1 cellular context compared by ENCODE assay signal in the genomic region with DNA sequence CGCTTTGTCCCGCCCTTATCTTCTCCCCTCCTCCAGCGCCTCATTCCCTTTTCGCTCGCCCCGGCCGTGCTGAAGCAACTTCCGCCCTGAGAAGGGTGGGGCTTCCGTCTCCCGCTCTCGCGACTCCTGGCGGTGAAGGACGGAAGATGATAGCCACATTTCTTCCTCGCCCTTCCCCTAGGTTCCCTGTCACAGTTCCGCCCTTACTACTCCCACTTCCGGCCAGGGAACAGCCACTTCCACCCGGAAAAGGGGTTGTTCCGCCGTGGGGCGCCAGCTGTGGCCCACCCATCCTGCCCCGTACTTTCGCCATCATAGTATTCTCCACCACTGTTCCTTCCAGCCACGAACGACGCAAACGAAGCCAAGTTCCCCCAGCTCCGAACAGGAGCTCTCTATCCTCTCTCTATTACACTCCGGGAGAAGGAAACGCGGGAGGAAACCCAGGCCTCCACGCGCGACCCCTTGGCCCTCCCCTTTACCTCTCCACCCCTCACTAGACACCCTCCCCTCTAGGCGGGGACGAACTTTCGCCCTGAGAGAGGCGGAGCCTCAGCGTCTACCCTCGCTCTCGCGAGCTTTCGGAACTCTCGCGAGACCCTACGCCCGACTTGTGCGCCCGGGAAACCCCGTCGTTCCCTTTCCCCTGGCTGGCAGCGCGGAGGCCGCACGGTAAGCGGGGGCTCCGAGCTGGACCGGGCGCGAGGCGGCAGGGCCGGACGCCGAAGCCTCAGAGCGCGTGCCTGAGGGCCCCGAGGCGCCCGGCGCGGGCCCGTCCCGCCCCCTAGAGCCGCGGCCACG.
TF ChIP-seq lines count a peak whose summit lies in the region.

A gene (plus strand): TSS at position 638 of the 801 bp plus-strand sequence. CDS start 520 bp downstream, outside the sequence.

TF ChIP-seq in K562, 482 proteins besides CTCF, POLR2A, EP300 and RAD21 (continued from another document and continues in another):
- TF ChIP-seq PRPF4 (IDR thresholded peaks at IDR 0.05; ENCODE audit: insufficient read depth, low read depth, low read length, poor library complexity, severe bottlenecking) (peak; percentile 37), ZEB2 (IDR thresholded peaks at IDR 0.05) (0 out of 2 replicates have a peak, but pooled peaks have one; percentile 43), EP400 (IDR thresholded peaks at IDR 0.05) (peak; percentile 97), ZNF780A (CRISPR knock-in tag; IDR thresholded peaks at IDR 0.05) (no peak), ZNF134 (CRISPR knock-in tag; conservative IDR thresholded peaks at IDR 0.05) (no peak), CEBPB (tag; IDR thresholded peaks at IDR 0.05) (no peak), MXI1 (IDR thresholded peaks at IDR 0.05; ENCODE audit: low read depth, low read length) (peak; percentile 36; the same call in 1 of the 2 replicates), PHB2 (IDR thresholded peaks at IDR 0.05; ENCODE audit: low read depth) (no peak), NCOA1 (IDR thresholded peaks at IDR 0.05; ENCODE audit: low read depth) (peak; percentile 75), ZNF253 (CRISPR knock-in tag; conservative IDR thresholded peaks at IDR 0.05) (no peak), ZNF696 (CRISPR knock-in tag; conservative IDR thresholded peaks at IDR 0.05) (no peak), SUPT5H (IDR thresholded peaks at IDR 0.05) (peak; percentile 94), PTRF (tag; IDR thresholded peaks at IDR 0.05) (no peak), MTA2 (IDR thresholded peaks at IDR 0.05; ENCODE audit: low read depth) (peak; percentile 80), IRF2 (CRISPR knock-in tag; IDR thresholded peaks at IDR 0.05) (no peak), CREM (IDR thresholded peaks at IDR 0.05; ENCODE audit: low read depth) (peak; percentile 92), KDM5B (IDR thresholded peaks at IDR 0.05; ENCODE audit: insufficient replicate concordance, low read depth, low read length) (peak; percentile 81), SRSF9 (IDR thresholded peaks at IDR 0.05; ENCODE audit: borderline replicate concordance, low read depth, low read length) (no peak), MCM5 (IDR thresholded peaks at IDR 0.05; ENCODE audit: low read depth) (no peak), ZKSCAN1 (IDR thresholded peaks at IDR 0.05; ENCODE audit: low read depth, low read length) (no peak), SETDB1 (IDR thresholded peaks at IDR 0.05; ENCODE audit: low read length) (peak; percentile 67), NCOA6 (IDR thresholded peaks at IDR 0.05) (no peak), SMARCE1 (IDR thresholded peaks at IDR 0.05) (peak; percentile 62; the same call in 1 of the 2 replicates), SREBF1 (IDR thresholded peaks at IDR 0.05; ENCODE audit: borderline replicate concordance, low read depth, low read length) (no peak; the same call in 1 of the 2 replicates), CHD4 (IDR thresholded peaks at IDR 0.05; ENCODE audit: insufficient read depth, insufficient replicate concordance, low read depth, low read length, poor library complexity, severe bottlenecking) (no peak), CCNT2 (IDR thresholded peaks at IDR 0.05; ENCODE audit: borderline replicate concordance, extremely low read depth, insufficient read length, low read depth, low read length) (peak; percentile 43), ESRRA (IDR thresholded peaks at IDR 0.05; ENCODE audit: borderline replicate concordance, low read depth) (peak; percentile 70; the same call in 1 of the 2 replicates), ZNF79 (CRISPR knock-in tag; IDR thresholded peaks at IDR 0.05; ENCODE audit: low read depth) (no peak)
- TF ChIP-seq, protein P1, sequence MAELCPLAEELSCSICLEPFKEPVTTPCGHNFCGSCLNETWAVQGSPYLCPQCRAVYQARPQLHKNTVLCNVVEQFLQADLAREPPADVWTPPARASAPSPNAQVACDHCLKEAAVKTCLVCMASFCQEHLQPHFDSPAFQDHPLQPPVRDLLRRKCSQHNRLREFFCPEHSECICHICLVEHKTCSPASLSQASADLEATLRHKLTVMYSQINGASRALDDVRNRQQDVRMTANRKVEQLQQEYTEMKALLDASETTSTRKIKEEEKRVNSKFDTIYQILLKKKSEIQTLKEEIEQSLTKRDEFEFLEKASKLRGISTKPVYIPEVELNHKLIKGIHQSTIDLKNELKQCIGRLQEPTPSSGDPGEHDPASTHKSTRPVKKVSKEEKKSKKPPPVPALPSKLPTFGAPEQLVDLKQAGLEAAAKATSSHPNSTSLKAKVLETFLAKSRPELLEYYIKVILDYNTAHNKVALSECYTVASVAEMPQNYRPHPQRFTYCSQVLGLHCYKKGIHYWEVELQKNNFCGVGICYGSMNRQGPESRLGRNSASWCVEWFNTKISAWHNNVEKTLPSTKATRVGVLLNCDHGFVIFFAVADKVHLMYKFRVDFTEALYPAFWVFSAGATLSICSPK (IDR thresholded peaks at IDR 0.05; ENCODE audit: borderline replicate concordance), result no peak
- TF ChIP-seq, protein P2, sequence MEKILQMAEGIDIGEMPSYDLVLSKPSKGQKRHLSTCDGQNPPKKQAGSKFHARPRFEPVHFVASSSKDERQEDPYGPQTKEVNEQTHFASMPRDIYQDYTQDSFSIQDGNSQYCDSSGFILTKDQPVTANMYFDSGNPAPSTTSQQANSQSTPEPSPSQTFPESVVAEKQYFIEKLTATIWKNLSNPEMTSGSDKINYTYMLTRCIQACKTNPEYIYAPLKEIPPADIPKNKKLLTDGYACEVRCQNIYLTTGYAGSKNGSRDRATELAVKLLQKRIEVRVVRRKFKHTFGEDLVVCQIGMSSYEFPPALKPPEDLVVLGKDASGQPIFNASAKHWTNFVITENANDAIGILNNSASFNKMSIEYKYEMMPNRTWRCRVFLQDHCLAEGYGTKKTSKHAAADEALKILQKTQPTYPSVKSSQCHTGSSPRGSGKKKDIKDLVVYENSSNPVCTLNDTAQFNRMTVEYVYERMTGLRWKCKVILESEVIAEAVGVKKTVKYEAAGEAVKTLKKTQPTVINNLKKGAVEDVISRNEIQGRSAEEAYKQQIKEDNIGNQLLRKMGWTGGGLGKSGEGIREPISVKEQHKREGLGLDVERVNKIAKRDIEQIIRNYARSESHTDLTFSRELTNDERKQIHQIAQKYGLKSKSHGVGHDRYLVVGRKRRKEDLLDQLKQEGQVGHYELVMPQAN (IDR thresholded peaks at IDR 0.05; ENCODE audit: borderline replicate concordance), result peak; percentile 96
- TF ChIP-seq, protein P3, sequence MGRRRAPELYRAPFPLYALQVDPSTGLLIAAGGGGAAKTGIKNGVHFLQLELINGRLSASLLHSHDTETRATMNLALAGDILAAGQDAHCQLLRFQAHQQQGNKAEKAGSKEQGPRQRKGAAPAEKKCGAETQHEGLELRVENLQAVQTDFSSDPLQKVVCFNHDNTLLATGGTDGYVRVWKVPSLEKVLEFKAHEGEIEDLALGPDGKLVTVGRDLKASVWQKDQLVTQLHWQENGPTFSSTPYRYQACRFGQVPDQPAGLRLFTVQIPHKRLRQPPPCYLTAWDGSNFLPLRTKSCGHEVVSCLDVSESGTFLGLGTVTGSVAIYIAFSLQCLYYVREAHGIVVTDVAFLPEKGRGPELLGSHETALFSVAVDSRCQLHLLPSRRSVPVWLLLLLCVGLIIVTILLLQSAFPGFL (CRISPR knock-in tag; IDR thresholded peaks at IDR 0.05), result no peak
- TF ChIP-seq, protein P4, sequence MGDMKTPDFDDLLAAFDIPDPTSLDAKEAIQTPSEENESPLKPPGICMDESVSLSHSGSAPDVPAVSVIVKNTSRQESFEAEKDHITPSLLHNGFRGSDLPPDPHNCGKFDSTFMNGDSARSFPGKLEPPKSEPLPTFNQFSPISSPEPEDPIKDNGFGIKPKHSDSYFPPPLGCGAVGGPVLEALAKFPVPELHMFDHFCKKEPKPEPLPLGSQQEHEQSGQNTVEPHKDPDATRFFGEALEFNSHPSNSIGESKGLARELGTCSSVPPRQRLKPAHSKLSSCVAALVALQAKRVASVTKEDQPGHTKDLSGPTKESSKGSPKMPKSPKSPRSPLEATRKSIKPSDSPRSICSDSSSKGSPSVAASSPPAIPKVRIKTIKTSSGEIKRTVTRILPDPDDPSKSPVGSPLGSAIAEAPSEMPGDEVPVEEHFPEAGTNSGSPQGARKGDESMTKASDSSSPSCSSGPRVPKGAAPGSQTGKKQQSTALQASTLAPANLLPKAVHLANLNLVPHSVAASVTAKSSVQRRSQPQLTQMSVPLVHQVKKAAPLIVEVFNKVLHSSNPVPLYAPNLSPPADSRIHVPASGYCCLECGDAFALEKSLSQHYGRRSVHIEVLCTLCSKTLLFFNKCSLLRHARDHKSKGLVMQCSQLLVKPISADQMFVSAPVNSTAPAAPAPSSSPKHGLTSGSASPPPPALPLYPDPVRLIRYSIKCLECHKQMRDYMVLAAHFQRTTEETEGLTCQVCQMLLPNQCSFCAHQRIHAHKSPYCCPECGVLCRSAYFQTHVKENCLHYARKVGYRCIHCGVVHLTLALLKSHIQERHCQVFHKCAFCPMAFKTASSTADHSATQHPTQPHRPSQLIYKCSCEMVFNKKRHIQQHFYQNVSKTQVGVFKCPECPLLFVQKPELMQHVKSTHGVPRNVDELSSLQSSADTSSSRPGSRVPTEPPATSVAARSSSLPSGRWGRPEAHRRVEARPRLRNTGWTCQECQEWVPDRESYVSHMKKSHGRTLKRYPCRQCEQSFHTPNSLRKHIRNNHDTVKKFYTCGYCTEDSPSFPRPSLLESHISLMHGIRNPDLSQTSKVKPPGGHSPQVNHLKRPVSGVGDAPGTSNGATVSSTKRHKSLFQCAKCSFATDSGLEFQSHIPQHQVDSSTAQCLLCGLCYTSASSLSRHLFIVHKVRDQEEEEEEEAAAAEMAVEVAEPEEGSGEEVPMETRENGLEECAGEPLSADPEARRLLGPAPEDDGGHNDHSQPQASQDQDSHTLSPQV (IDR thresholded peaks at IDR 0.05), result peak; percentile 70; the same call in 1 of the 2 replicates
- TF ChIP-seq, protein P5, sequence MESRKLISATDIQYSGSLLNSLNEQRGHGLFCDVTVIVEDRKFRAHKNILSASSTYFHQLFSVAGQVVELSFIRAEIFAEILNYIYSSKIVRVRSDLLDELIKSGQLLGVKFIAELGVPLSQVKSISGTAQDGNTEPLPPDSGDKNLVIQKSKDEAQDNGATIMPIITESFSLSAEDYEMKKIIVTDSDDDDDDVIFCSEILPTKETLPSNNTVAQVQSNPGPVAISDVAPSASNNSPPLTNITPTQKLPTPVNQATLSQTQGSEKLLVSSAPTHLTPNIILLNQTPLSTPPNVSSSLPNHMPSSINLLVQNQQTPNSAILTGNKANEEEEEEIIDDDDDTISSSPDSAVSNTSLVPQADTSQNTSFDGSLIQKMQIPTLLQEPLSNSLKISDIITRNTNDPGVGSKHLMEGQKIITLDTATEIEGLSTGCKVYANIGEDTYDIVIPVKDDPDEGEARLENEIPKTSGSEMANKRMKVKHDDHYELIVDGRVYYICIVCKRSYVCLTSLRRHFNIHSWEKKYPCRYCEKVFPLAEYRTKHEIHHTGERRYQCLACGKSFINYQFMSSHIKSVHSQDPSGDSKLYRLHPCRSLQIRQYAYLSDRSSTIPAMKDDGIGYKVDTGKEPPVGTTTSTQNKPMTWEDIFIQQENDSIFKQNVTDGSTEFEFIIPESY (CRISPR knock-in tag; IDR thresholded peaks at IDR 0.05), result no peak; the same call in 1 of the 2 replicates
- TF ChIP-seq, protein P6, sequence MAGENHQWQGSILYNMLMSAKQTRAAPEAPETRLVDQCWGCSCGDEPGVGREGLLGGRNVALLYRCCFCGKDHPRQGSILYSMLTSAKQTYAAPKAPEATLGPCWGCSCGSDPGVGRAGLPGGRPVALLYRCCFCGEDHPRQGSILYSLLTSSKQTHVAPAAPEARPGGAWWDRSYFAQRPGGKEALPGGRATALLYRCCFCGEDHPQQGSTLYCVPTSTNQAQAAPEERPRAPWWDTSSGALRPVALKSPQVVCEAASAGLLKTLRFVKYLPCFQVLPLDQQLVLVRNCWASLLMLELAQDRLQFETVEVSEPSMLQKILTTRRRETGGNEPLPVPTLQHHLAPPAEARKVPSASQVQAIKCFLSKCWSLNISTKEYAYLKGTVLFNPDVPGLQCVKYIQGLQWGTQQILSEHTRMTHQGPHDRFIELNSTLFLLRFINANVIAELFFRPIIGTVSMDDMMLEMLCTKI (IDR thresholded peaks at IDR 0.05; ENCODE audit: partially characterized antibody), result no peak
- TF ChIP-seq, protein P7, sequence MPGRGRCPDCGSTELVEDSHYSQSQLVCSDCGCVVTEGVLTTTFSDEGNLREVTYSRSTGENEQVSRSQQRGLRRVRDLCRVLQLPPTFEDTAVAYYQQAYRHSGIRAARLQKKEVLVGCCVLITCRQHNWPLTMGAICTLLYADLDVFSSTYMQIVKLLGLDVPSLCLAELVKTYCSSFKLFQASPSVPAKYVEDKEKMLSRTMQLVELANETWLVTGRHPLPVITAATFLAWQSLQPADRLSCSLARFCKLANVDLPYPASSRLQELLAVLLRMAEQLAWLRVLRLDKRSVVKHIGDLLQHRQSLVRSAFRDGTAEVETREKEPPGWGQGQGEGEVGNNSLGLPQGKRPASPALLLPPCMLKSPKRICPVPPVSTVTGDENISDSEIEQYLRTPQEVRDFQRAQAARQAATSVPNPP (IDR thresholded peaks at IDR 0.05; ENCODE audit: borderline replicate concordance, insufficient read depth, insufficient read length), result no peak
- TF ChIP-seq, protein P8, sequence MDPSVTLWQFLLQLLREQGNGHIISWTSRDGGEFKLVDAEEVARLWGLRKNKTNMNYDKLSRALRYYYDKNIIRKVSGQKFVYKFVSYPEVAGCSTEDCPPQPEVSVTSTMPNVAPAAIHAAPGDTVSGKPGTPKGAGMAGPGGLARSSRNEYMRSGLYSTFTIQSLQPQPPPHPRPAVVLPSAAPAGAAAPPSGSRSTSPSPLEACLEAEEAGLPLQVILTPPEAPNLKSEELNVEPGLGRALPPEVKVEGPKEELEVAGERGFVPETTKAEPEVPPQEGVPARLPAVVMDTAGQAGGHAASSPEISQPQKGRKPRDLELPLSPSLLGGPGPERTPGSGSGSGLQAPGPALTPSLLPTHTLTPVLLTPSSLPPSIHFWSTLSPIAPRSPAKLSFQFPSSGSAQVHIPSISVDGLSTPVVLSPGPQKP (CRISPR knock-in tag; IDR thresholded peaks at IDR 0.05), result no peak
- TF ChIP-seq, protein P9, sequence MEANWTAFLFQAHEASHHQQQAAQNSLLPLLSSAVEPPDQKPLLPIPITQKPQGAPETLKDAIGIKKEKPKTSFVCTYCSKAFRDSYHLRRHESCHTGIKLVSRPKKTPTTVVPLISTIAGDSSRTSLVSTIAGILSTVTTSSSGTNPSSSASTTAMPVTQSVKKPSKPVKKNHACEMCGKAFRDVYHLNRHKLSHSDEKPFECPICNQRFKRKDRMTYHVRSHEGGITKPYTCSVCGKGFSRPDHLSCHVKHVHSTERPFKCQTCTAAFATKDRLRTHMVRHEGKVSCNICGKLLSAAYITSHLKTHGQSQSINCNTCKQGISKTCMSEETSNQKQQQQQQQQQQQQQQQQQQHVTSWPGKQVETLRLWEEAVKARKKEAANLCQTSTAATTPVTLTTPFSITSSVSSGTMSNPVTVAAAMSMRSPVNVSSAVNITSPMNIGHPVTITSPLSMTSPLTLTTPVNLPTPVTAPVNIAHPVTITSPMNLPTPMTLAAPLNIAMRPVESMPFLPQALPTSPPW (CRISPR knock-in tag; IDR thresholded peaks at IDR 0.05), result peak; percentile 86
- TF ChIP-seq, protein P10, sequence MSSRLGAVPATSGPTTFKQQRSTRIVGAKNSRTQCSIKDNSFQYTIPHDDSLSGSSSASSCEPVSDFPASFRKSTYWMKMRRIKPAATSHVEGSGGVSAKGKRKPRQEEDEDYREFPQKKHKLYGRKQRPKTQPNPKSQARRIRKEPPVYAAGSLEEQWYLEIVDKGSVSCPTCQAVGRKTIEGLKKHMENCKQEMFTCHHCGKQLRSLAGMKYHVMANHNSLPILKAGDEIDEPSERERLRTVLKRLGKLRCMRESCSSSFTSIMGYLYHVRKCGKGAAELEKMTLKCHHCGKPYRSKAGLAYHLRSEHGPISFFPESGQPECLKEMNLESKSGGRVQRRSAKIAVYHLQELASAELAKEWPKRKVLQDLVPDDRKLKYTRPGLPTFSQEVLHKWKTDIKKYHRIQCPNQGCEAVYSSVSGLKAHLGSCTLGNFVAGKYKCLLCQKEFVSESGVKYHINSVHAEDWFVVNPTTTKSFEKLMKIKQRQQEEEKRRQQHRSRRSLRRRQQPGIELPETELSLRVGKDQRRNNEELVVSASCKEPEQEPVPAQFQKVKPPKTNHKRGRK (tag; IDR thresholded peaks at IDR 0.05), result no peak
